22 cellular contexts compared by ENCODE assay signal in genomic region chr17:66662496-66662895, GRCh38.
DNase-seq lines count a peak whose midpoint lies in the region; ATAC-seq, FAIRE-seq and TF ChIP-seq lines count a peak whose summit lies in the region.
"Had no signal": no experiment of that assay in that cellular context is flagged by ENCODE, and none has a peak within 500 bp of the region (broad histone marks: within the 10 kb centered on the region; RNA-seq: fewer than 3 reads in every experiment).

No MANE protein-coding gene starts in this region.

- no peak for TF ChIP-seq RAD21 in K562 (CRISPR knock-in tag; conservative IDR thresholded peaks at IDR 0.05 in 1 of 2, IDR thresholded peaks at IDR 0.05 in 1 of 2)

- ATAC-seq in activated T-cell treated with anti-CD3 and anti-CD28 coated beads, Interleukin-2, amount 50 U/mL, for 72 hours (replicated peaks in 1 of 2): no peak
- no peak for ATAC-seq in K562
- ATAC-seq: Right ventricle myocardium inferior had no signal

- peak overlapping the region; percentile 22 for H3K27ac Mint-ChIP-seq in activated T-cell treated with anti-CD3 and anti-CD28 coated beads, Interleukin-2, amount 50 U/mL, for 72 hours
- peak overlapping the region in 5 of 7 donors; percentile 1 to 48 (median 33) for H3K27ac Mint-ChIP-seq in CD4-positive, alpha-beta memory T cell
- no peak overlapping the region for H3K27ac Mint-ChIP-seq in mesothelial cell of epicardium

- H3K36me3 Mint-ChIP-seq in activated T-cell treated with anti-CD3 and anti-CD28 coated beads, Interleukin-2, amount 50 U/mL, for 72 hours (ENCODE audit: insufficient read depth in 2 of 2): peaks cover 16 to 39% of the 10 kb centered on the region in 2 donors
- H3K36me3 Mint-ChIP-seq in CD4-positive, alpha-beta memory T cell: peaks cover 25 to 48% of the 10 kb centered on the region in 2 donors
- peaks cover 2% of the 10 kb centered on the region for H3K36me3 Mint-ChIP-seq in mesothelial cell of epicardium

- DNase-seq in activated T-cell treated with anti-CD3 and anti-CD28 coated beads, Interleukin-2, amount 50 U/mL, for 72 hours: no peak
- DNase-seq in activated T-cell treated with anti-CD3 and anti-CD28 coated beads, Interleukin-2, amount 50 U/mL, for 1 hour: no peak
- no peak for DNase-seq in A673 (ENCODE audit: low spot score)
- DNase-seq in CD4-positive, alpha-beta memory T cell: no peak
- no peak for DNase-seq in K562 (ENCODE audit: extremely low read depth in 1 of 4, low spot score in 3 of 4)
- no peak for DNase-seq in MM.1S
- DNase-seq in mesothelial cell of epicardium (ENCODE audit: low spot score in 2 of 2, unreplicated experiment in 2 of 2): no peak
- no peak for DNase-seq in amniotic stem cell (lab: John Stamatoyannopoulos, UW)
- DNase-seq: C1 segment of cervical spinal cord, DMS153, DND-41, NCI-H1105 treated with DMSO at 0.1 percent for 48 hours, NCI-H1930, NCI-H2107, NCI-H524 treated with DMSO at 0.1 percent for 48 hours, NCI-H774 had no signal

- WGBS in K562 (ENCODE audit: insufficient coverage, low coverage, missing lambda C conversion rate): 42% methylated on average over 5 of the region's 5 CpGs

- H4K20me1 ChIP-seq in K562 (replicated peaks; ENCODE audit: control insufficient read depth, insufficient read depth, low read length) (peaks cover 8% of the 10 kb centered on the region), MM.1S (ENCODE audit: insufficient read depth, low read length) (no peaks in the 10 kb centered on the region)

- H2AFZ ChIP-seq in K562 (ENCODE audit: low read depth, low read length): no peak overlapping the region
- H2AFZ ChIP-seq in MM.1S (ENCODE audit: low read length): no peak overlapping the region

- H3K9me1 ChIP-seq in K562 (ENCODE audit: control insufficient read depth, insufficient read depth, low read length): no peaks in the 10 kb centered on the region

- H3K36me3 ChIP-seq in A673 (ENCODE audit: insufficient read depth, low read length, poor library complexity, severe bottlenecking) (no peaks in the 10 kb centered on the region), K562 (ENCODE audit: control insufficient read depth, insufficient read depth, low read length) (peaks cover 7% of the 10 kb centered on the region; the same call in 1 of the 3 replicates), MM.1S (replicated peaks; ENCODE audit: insufficient read depth, low read length) (no peaks in the 10 kb centered on the region)
- H3K36me3 ChIP-seq in CD4-positive, alpha-beta memory T cell (ENCODE audit: insufficient read depth, low read length): peaks cover 2% of the 10 kb centered on the region

- no peaks in the 10 kb centered on the region for H3K9me2 ChIP-seq in MM.1S (replicated peaks; ENCODE audit: insufficient read depth, low read length)

- H3K27me3 Mint-ChIP-seq in activated T-cell treated with anti-CD3 and anti-CD28 coated beads, Interleukin-2, amount 50 U/mL, for 72 hours (ENCODE audit: low read depth): no peaks in the 10 kb centered on the region
- no peaks in the 10 kb centered on the region for H3K27me3 Mint-ChIP-seq in CD4-positive, alpha-beta memory T cell
- H3K27me3 Mint-ChIP-seq in mesothelial cell of epicardium (ENCODE audit: low read depth): peaks cover 3% of the 10 kb centered on the region

- no peak for TF ChIP-seq POLR2A in K562 (conservative IDR thresholded peaks at IDR 0.05)

- peaks cover 80% of the 10 kb centered on the region for H3K4me1 Mint-ChIP-seq in activated T-cell treated with anti-CD3 and anti-CD28 coated beads, Interleukin-2, amount 50 U/mL, for 72 hours (ENCODE audit: low read depth)
- peaks cover 31 to 61% (median 46%) of the 10 kb centered on the region in 4 donors for H3K4me1 Mint-ChIP-seq in CD4-positive, alpha-beta memory T cell
- H3K4me1 Mint-ChIP-seq in mesothelial cell of epicardium: peaks cover 10% of the 10 kb centered on the region

- POLR2A ChIA-PET in A673 (lab: Charles Lee; ENCODE audit: low non-redundant PET): no interaction called here
- POLR2A ChIA-PET in CD4-positive, alpha-beta memory T cell (lab: Charles Lee; ENCODE audit: partially characterized antibody): no interaction called here
- POLR2A ChIA-PET in K562 (lab: Yijun Ruan, JAX): no interaction called here

- H3K9ac ChIP-seq in K562 (ENCODE audit: insufficient read depth in 1 of 2, low read depth in 2 of 2, low read length in 2 of 2) (no peak overlapping the region), MM.1S (ENCODE audit: low read length) (no peak overlapping the region)

- no peak overlapping the region for H3K4me3 Mint-ChIP-seq in activated T-cell treated with anti-CD3 and anti-CD28 coated beads, Interleukin-2, amount 50 U/mL, for 72 hours
- no peak overlapping the region for H3K4me3 Mint-ChIP-seq in CD4-positive, alpha-beta memory T cell
- no peak overlapping the region for H3K4me3 Mint-ChIP-seq in mesothelial cell of epicardium
- H3K4me3 Mint-ChIP-seq: IgD-negative memory B cell had no signal

- intact Hi-C loops in A673 (cut with micrococcal nuclease; ENCODE audit: unreplicated experiment): no loop called here
- intact Hi-C loops in CD4-positive, alpha-beta memory T cell (cut with micrococcal nuclease): no loop called here
- intact Hi-C loops in K562 (cut with micrococcal nuclease): no loop called here

- CTCF ChIA-PET in A673 (lab: Charles Lee) (interaction anchor here (0.6 kb wide), 1 partner anchor 577 kb away, joined by 7 read pairs; no protein-coding TSS in a partner anchor), K562 (lab: Yijun Ruan, JAX; ENCODE audit: low intra/inter-chr PET ratio) (no interaction called here)
- CTCF ChIA-PET in CD4-positive, alpha-beta memory T cell (lab: Charles Lee; ENCODE audit: partially characterized antibody): no interaction called here

- in situ Hi-C loops in K562 (cut with MboI): no loop called here

- H3K27ac ChIP-seq in A673 (ENCODE audit: low read depth, low read length, poor library complexity, severe bottlenecking) (peak overlapping the region; percentile 54), K562 (ENCODE audit: extremely low read depth, low read depth, low read length) (no peak overlapping the region), MM.1S (ENCODE audit: low read length) (no peak overlapping the region)
- no peak overlapping the region for H3K27ac ChIP-seq in CD4-positive, alpha-beta memory T cell (ENCODE audit: low read depth, low read length)
- H3K27ac ChIP-seq: SJSA1 had no signal

- H3K27me3 ChIP-seq in A673 (replicated peaks; ENCODE audit: insufficient read depth, low read depth, low read length, poor library complexity): no peaks in the 10 kb centered on the region
- no peaks in the 10 kb centered on the region for H3K27me3 ChIP-seq in CD4-positive, alpha-beta memory T cell (ENCODE audit: insufficient read depth, low read length)
- no peaks in the 10 kb centered on the region for H3K27me3 ChIP-seq in K562 (ENCODE audit: control insufficient read depth in 2 of 2, insufficient read depth in 2 of 2, low read length in 2 of 2)
- H3K27me3 ChIP-seq in MM.1S (replicated peaks; ENCODE audit: insufficient read depth, low read length): no peaks in the 10 kb centered on the region
- H3K27me3 ChIP-seq: SJSA1 had no signal

- H3K4me3 ChIP-seq in A673 (ENCODE audit: low read depth, low read length, poor library complexity, severe bottlenecking) (no peak overlapping the region), K562 (no peak overlapping the region), MM.1S (ENCODE audit: low read length) (no peak overlapping the region)
- H3K4me3 ChIP-seq in CD4-positive, alpha-beta memory T cell (ENCODE audit: low read length in 2 of 2): no peak overlapping the region
- H3K4me3 ChIP-seq: SJSA1 had no signal

- H3K9me3 Mint-ChIP-seq in activated T-cell treated with anti-CD3 and anti-CD28 coated beads, Interleukin-2, amount 50 U/mL, for 72 hours: peaks cover 4 to 5% of the 10 kb centered on the region in 2 donors
- peaks cover 0 to 5% (median 3%) of the 10 kb centered on the region in 8 donors for H3K9me3 Mint-ChIP-seq in CD4-positive, alpha-beta memory T cell
- H3K9me3 Mint-ChIP-seq in mesothelial cell of epicardium: peaks cover 3% of the 10 kb centered on the region
- H3K9me3 Mint-ChIP-seq: IgD-negative memory B cell had no signal

- no peaks in the 10 kb centered on the region for H3F3A ChIP-seq in MM.1S (ENCODE audit: insufficient read depth, low read length)

- no peak for TF ChIP-seq EP300 in K562 (IDR thresholded peaks at IDR 0.05; ENCODE audit: low read length)

- peaks cover 13% of the 10 kb centered on the region for H3K4me1 ChIP-seq in A673 (ENCODE audit: insufficient read depth, low read length, poor library complexity, severe bottlenecking)
- H3K4me1 ChIP-seq in CD4-positive, alpha-beta memory T cell (ENCODE audit: insufficient read depth, low read length): peaks cover 24% of the 10 kb centered on the region
- H3K4me1 ChIP-seq in K562 (replicated peaks in 1 of 2; ENCODE audit: control insufficient read depth in 2 of 2, insufficient read depth in 2 of 2, low read length in 2 of 2): peaks cover 9 to 24% of the 10 kb centered on the region in 2 experiments
- no peaks in the 10 kb centered on the region for H3K4me1 ChIP-seq in MM.1S (ENCODE audit: low read length)
- H3K4me1 ChIP-seq: SJSA1 had no signal

- no peaks in the 10 kb centered on the region for H3K9me3 ChIP-seq in A673 (ENCODE audit: low read depth, low read length, poor library complexity, severe bottlenecking)
- H3K9me3 ChIP-seq in CD4-positive, alpha-beta memory T cell (ENCODE audit: control insufficient read depth in 1 of 2, low read length in 2 of 2): no peaks in the 10 kb centered on the region
- H3K9me3 ChIP-seq in K562 (replicated peaks; ENCODE audit: control insufficient read depth, insufficient read depth, low read depth, low read length): no peaks in the 10 kb centered on the region
- H3K9me3 ChIP-seq in MM.1S (replicated peaks; ENCODE audit: insufficient read depth, low read length): no peaks in the 10 kb centered on the region
- H3K9me3 ChIP-seq: SJSA1 had no signal

- H3K4me2 ChIP-seq in K562 (ENCODE audit: insufficient read depth, low read length): no peak overlapping the region; the same call in 1 of the 2 replicates
- H3K4me2 ChIP-seq in MM.1S (ENCODE audit: low read depth, low read length): no peak overlapping the region

- TF ChIP-seq CTCF in A673 (conservative IDR thresholded peaks at IDR 0.05; ENCODE audit: low read depth, low read length) (no peak), K562 (IDR thresholded peaks at IDR 0.05 in 2 of 3, conservative IDR thresholded peaks at IDR 0.05 in 1 of 3; ENCODE audit: insufficient read depth in 2 of 3, low read depth in 1 of 3, low read length in 3 of 3) (no peak), MM.1S (IDR thresholded peaks at IDR 0.05; ENCODE audit: low read length) (no peak), mesothelial cell of epicardium (IDR thresholded peaks at IDR 0.05; ENCODE audit: unreplicated experiment) (no peak)

- no TSS peak for BruUV-seq in A673 (replicated peaks; lab: Mats Ljungman, UMichigan)
- BruUV-seq in K562 (replicated peaks; lab: Mats Ljungman, UMichigan): no TSS peak

- no peak for FAIRE-seq in K562 (lab: Jason Lieb, UNC)
- FAIRE-seq: GM12892, GM19239, H54 had no signal

- H3K79me2 ChIP-seq in K562 (ENCODE audit: control insufficient read depth, insufficient read depth, low read length) (no peaks in the 10 kb centered on the region), MM.1S (ENCODE audit: low read length) (no peaks in the 10 kb centered on the region)
